In the genomic region with DNA sequence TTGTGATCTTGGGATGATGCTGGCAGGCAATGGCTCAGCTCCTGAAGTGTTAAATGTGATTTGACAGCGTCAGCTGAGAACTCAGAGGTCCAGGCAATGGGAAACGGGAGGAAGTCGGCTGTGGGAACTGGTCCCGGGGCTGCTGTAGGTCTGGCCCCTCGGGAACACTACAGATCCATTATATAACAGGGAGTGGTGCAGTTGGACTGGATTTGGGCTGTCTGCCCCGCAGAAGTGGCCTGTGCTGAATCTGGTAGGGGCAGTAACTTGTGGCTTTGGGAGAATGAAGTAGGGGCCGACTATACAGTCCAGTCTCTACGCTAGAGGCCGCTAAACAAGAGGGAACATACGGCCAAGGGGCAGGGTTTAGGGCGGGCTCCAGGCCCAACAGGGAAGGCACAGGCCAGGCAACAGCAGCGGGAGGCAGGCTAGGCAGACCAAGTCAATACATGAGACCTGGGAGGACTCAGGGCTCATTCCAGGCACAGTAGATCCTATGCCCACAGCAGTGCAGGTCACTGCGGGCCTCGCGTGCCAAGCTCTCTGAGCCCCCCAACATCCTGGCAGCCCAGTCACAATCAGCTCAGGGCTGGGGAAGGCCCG, we compare ENCODE assay signal across 20 cellular contexts. TPM values are rescaled to one million over a fixed set of nuclear protein-coding genes. Genes with fewer than 3 reads are reported as not detected.
A peak's percentile ranks its signal among the peaks of the same experiment; 100 is the strongest.
DNase-seq lines count a peak whose midpoint lies in the region; ATAC-seq and TF ChIP-seq lines count a peak whose summit lies in the region.
"Had no signal": no experiment of that assay in that cellular context is flagged by ENCODE, and none has a peak within 500 bp of the region (broad histone marks: within the 10 kb centered on the region; RNA-seq: fewer than 3 reads in every experiment).

No MANE protein-coding gene starts in this region.

- peak overlapping the region; percentile 0; the same call in 1 of the 2 replicates for H3K27ac ChIP-seq in RWPE1
- no peak overlapping the region for H3K27ac ChIP-seq in thoracic aorta
- H3K27ac ChIP-seq in CD4-positive, alpha-beta memory T cell (ENCODE audit: low read depth, low read length): no peak overlapping the region
- H3K27ac ChIP-seq: KMS-11 had no signal

- DNase-seq in RWPE1 (ENCODE audit: low spot score): no peak
- DNase-seq in fibroblast of the aortic adventitia (ENCODE audit: low read depth): peak; percentile 68
- no peak for DNase-seq in mucosa of descending colon
- no peak for DNase-seq in thoracic aorta (ENCODE audit: low spot score)
- DNase-seq in CD4-positive, alpha-beta memory T cell: no peak
- no peak for DNase-seq in activated T-cell treated with anti-CD3 and anti-CD28 coated beads for 4 hours
- DNase-seq: activated CD4-positive, CD25-positive, alpha-beta regulatory T cell; dermis blood vessel endothelial cell; NCI-H1105 treated with DMSO at 0.1 percent for 48 hours; stimulated activated CD4-positive, alpha-beta T cell treated with anti-CD3 and anti-CD28 coated beads, Interleukin-4, amount 100 ng/mL, for 1 hour; stimulated activated CD8-positive, alpha-beta memory T cell treated with anti-CD3 and anti-CD28 coated beads, Interleukin-4, amount 100 ng/mL, for 48 hours; T-helper 17 cell had no signal

- intact Hi-C loops in mucosa of descending colon (cut with DNase I, micrococcal nuclease): no loop called here
- intact Hi-C loops in CD4-positive, alpha-beta memory T cell (cut with micrococcal nuclease): no loop called here

- H3K4me1 Mint-ChIP-seq in CD4-positive, alpha-beta memory T cell: no peaks in the 10 kb centered on the region
- H3K4me1 Mint-ChIP-seq: nephron had no signal

- H3K27me3 Mint-ChIP-seq in CD4-positive, alpha-beta memory T cell: peaks cover 7 to 22% of the 10 kb centered on the region in 2 donors

- TF ChIP-seq CTCF in RWPE1 (conservative IDR thresholded peaks at IDR 0.05; ENCODE audit: low read depth): no peak
- TF ChIP-seq CTCF in fibroblast of the aortic adventitia (IDR thresholded peaks at IDR 0.05; ENCODE audit: insufficient read depth, low read length): peak; percentile 30
- TF ChIP-seq CTCF in mucosa of descending colon (IDR thresholded peaks at IDR 0.05): no peak
- TF ChIP-seq CTCF in thoracic aorta (IDR thresholded peaks at IDR 0.05): no peak

- H3K9me3 Mint-ChIP-seq in CD4-positive, alpha-beta memory T cell: peaks cover 0 to 2% (median 0%) of the 10 kb centered on the region in 8 donors
- H3K9me3 Mint-ChIP-seq: activated T-helper 2 cell treated with anti-CD3 and anti-CD28 coated beads, Interferon-gamma antibody, Interleukin-2, Interleukin-4, amounts not matched to agents 10 μg/mL and 5 μg/mL and 100 μg/mL, durations not matched to agents 14 hours and 24 hours and 36 hours; nephron; type B pancreatic cell had no signal

- H3K9me3 ChIP-seq in mucosa of descending colon (no peaks in the 10 kb centered on the region), thoracic aorta (no peaks in the 10 kb centered on the region)
- H3K9me3 ChIP-seq in CD4-positive, alpha-beta memory T cell (ENCODE audit: control insufficient read depth in 1 of 2, low read length in 2 of 2): no peaks in the 10 kb centered on the region

- ATAC-seq in mucosa of descending colon (peak; percentile 21), thoracic aorta (ENCODE audit: insufficient number of reproducible peaks, low FRiP score, low read depth) (peak; percentile 9), GM18873 (IDR thresholded peaks at IDR 0.05; ENCODE audit: low FRiP score, unreplicated experiment) (no peak), GM19452 (IDR thresholded peaks at IDR 0.05; ENCODE audit: unreplicated experiment) (no peak)
- ATAC-seq: esophagus mucosa, T-helper 17 cell had no signal

- H3K4me1 ChIP-seq in mucosa of descending colon (ENCODE audit: low read depth) (no peaks in the 10 kb centered on the region), thoracic aorta (ENCODE audit: control insufficient read depth in 1 of 2, low read depth in 2 of 2) (peaks cover 0 to 4% of the 10 kb centered on the region in 2 donors)
- no peaks in the 10 kb centered on the region for H3K4me1 ChIP-seq in CD4-positive, alpha-beta memory T cell (ENCODE audit: insufficient read depth, low read length)

- POLR2A ChIA-PET in RWPE1 (lab: Yijun Ruan, JAX; ENCODE audit: low non-redundant PET): no interaction called here
- POLR2A ChIA-PET in CD4-positive, alpha-beta memory T cell (lab: Charles Lee; ENCODE audit: partially characterized antibody): no interaction called here

- no peak overlapping the region for H3K4me3 Mint-ChIP-seq in CD4-positive, alpha-beta memory T cell
- H3K4me3 Mint-ChIP-seq: nephron, T-helper 17 cell, type B pancreatic cell had no signal

- H3K4me3 ChIP-seq in fibroblast of the aortic adventitia (ENCODE audit: low read depth, low read length) (no peak overlapping the region), mucosa of descending colon (no peak overlapping the region), thoracic aorta (no peak overlapping the region)
- no peak overlapping the region for H3K4me3 ChIP-seq in CD4-positive, alpha-beta memory T cell (ENCODE audit: low read length in 2 of 2)

- CTCF ChIA-PET in RWPE1 (lab: Yijun Ruan, JAX): no interaction called here
- CTCF ChIA-PET in CD4-positive, alpha-beta memory T cell (lab: Charles Lee; ENCODE audit: partially characterized antibody): interaction anchor here (1.1 kb wide), 1 partner anchor 90 kb away, joined by 3 read pairs; no protein-coding TSS in a partner anchor

- no peaks in the 10 kb centered on the region for H3K27me3 ChIP-seq in thoracic aorta (replicated peaks; ENCODE audit: insufficient read depth)
- H3K27me3 ChIP-seq in CD4-positive, alpha-beta memory T cell (ENCODE audit: insufficient read depth, low read length): no peaks in the 10 kb centered on the region

- H3K27ac Mint-ChIP-seq in CD4-positive, alpha-beta memory T cell: no peak overlapping the region
- H3K27ac Mint-ChIP-seq: activated T-helper 2 cell treated with anti-CD3 and anti-CD28 coated beads, Interferon-gamma antibody, Interleukin-2, Interleukin-4, amounts not matched to agents 10 μg/mL and 5 μg/mL and 100 μg/mL, durations not matched to agents 14 hours and 24 hours and 36 hours; T-helper 17 cell; type B pancreatic cell had no signal

- H3K36me3 ChIP-seq in mucosa of descending colon (ENCODE audit: low read depth) (no peaks in the 10 kb centered on the region), thoracic aorta (no peaks in the 10 kb centered on the region)
- H3K36me3 ChIP-seq in CD4-positive, alpha-beta memory T cell (ENCODE audit: insufficient read depth, low read length): no peaks in the 10 kb centered on the region

- H3K36me3 Mint-ChIP-seq in CD4-positive, alpha-beta memory T cell: no peaks in the 10 kb centered on the region
- H3K36me3 Mint-ChIP-seq: type B pancreatic cell had no signal

RNA-seq across cellular contexts. Expression of a gene that starts 20.3 kb away (rescaled TPM):
- total RNA-seq in fibroblast of the aortic adventitia (ENCODE audit: low replicate concordance) (0.65 and 1.4 TPM in 2 replicates), mucosa of descending colon (1 to 10 TPM; 6.2 to 9.5 (median 8.4) TPM), thoracic aorta (10 to 100 TPM; 11.1 to 17.1 TPM)
- total RNA-seq in CD4-positive, alpha-beta memory T cell: 100 to 1,000 TPM; 392 to 400 TPM
- polyA plus RNA-seq in CD4-positive, alpha-beta memory T cell: 100 to 1,000 TPM; 190 to 332 TPM

RNA-seq across cellular contexts. Expression of a gene that starts 42.3 kb away (rescaled TPM):
- total RNA-seq in fibroblast of the aortic adventitia (ENCODE audit: low replicate concordance) (4.0 TPM in 1 of 2 replicates, not detected in the other), mucosa of descending colon (under 1 TPM in 1 of 3 donors, not detected in 2; 0.54 TPM), thoracic aorta (1 to 10 TPM in 1 of 2 donors, not detected in 1; 1.1 TPM)
- total RNA-seq in CD4-positive, alpha-beta memory T cell: not detected
- polyA plus RNA-seq in CD4-positive, alpha-beta memory T cell: not detected
- total RNA-seq: activated CD8-positive, alpha-beta memory T cell treated with anti-CD3 and anti-CD28 coated beads for 36 hours; activated T-helper 2 cell treated with anti-CD3 and anti-CD28 coated beads, Interferon-gamma antibody, Interleukin-2, Interleukin-4, amounts not matched to agents 10 μg/mL and 5 μg/mL and 100 μg/mL, durations not matched to agents 14 hours and 24 hours and 36 hours had no signal

Comparison
In these comparisons a context has a peak if more than half of its experiments do, and no peak if none do; other contexts are left out.
1. ATAC-seq: peak in mucosa of descending colon (single experiment) and thoracic aorta (single experiment); none in GM18873 (single experiment) and GM19452 (single experiment).
2. RNA of a gene that starts 20.3 kb away (total RNA-seq): 392 to 400 TPM in CD4-positive, alpha-beta memory T cell; 11.1 to 17.1 TPM in thoracic aorta, 6.2 to 9.5 TPM in mucosa of descending colon and 0.65 to 1.4 TPM in fibroblast of the aortic adventitia; every median in the first group is over 10 times any median in the second.